Comparison of ENCODE assay signal across 8 cellular contexts in genomic region chr20:34824026-34824860, GRCh38. TPM values are rescaled to one million over a fixed set of nuclear protein-coding genes. Genes with fewer than 3 reads are reported as not detected.
A peak's percentile ranks its signal among the peaks of the same experiment; 100 is the strongest.
DNase-seq lines count a peak whose midpoint lies in the region; ATAC-seq and TF ChIP-seq lines count a peak whose summit lies in the region.

No MANE protein-coding gene starts in this region.

- peak overlapping the region; percentile 99 for H3K4me3 Mint-ChIP-seq in activated T-helper 17 cell treated with anti-CD3 and anti-CD28 coated beads, Interleukin-2, amount 50 U/mL, for 72 hours

- H3K36me3 ChIP-seq in BJ (ENCODE audit: control insufficient read depth, insufficient read depth, low read length) (no peaks in the 10 kb centered on the region), neuron (ENCODE audit: insufficient read depth, low read length) (no peaks in the 10 kb centered on the region)

- H3K27ac ChIP-seq in foreskin keratinocyte (peak overlapping the region; percentile 76), temporal lobe (ENCODE audit: low read depth, low read length) (peak overlapping the region; percentile 89)

- H3K27me3 Mint-ChIP-seq in activated T-helper 17 cell treated with anti-CD3 and anti-CD28 coated beads, Interleukin-2, amount 50 U/mL, for 72 hours, result no peaks in the 10 kb centered on the region

- no peaks in the 10 kb centered on the region for H3K9me3 Mint-ChIP-seq in activated T-helper 17 cell treated with anti-CD3 and anti-CD28 coated beads, Interleukin-2, amount 50 U/mL, for 72 hours

- H3K36me3 Mint-ChIP-seq in activated T-helper 17 cell treated with anti-CD3 and anti-CD28 coated beads, Interleukin-2, amount 50 U/mL, for 72 hours (ENCODE audit: low read depth), result peaks cover 8% of the 10 kb centered on the region

- CTCF ChIA-PET in BJ (lab: Yijun Ruan, JAX), result interaction anchor here (1.1 kb wide), 1 partner anchor 9 kb away, joined by 3 read pairs; no protein-coding TSS in a partner anchor

- H3K4me1 ChIP-seq in foreskin keratinocyte (peaks cover 21% of the 10 kb centered on the region), neuron (ENCODE audit: insufficient read depth, low read length) (peaks cover 12% of the 10 kb centered on the region)

- in situ Hi-C loops in KBM-7 (cut with MboI; ENCODE audit: low pct_unique_long_range_greater_than_20kb, low sequenced_read_pairs), result no loop called here

- H3K4me3 ChIP-seq in BJ (ENCODE audit: low read depth, low read length), result peak overlapping the region; percentile 83
- peak overlapping the region; percentile 81 for H3K4me3 ChIP-seq in neuron (ENCODE audit: low read length)

- peak; percentile 73 for ATAC-seq in activated T-helper 17 cell treated with anti-CD3 and anti-CD28 coated beads, Interleukin-2, amount 50 U/mL, for 72 hours (replicated peaks)
- peak; percentile 77 for ATAC-seq in foreskin keratinocyte

- H2AFZ ChIP-seq in neuron (ENCODE audit: low read depth, low read length), result peak overlapping the region; percentile 4

- no peak for TF ChIP-seq CTCF in BJ (IDR thresholded peaks at IDR 0.05; ENCODE audit: insufficient read depth, low read depth, low read length)
- no peak for TF ChIP-seq CTCF in GM20000 (IDR thresholded peaks at IDR 0.05; ENCODE audit: extremely low read depth, missing control alignments)
- TF ChIP-seq CTCF in foreskin keratinocyte (conservative IDR thresholded peaks at IDR 0.05), result no peak

- DNase-seq in BJ (ENCODE audit: low read depth), result no peak
- DNase-seq in GM20000 (ENCODE audit: low spot score), result peak; percentile 83
- peak; percentile 83 for DNase-seq in KBM-7
- DNase-seq in RKO (ENCODE audit: low spot score), result peak; percentile 79
- peak; percentile 59 to 80 for DNase-seq in foreskin keratinocyte

- H3K27ac Mint-ChIP-seq in activated T-helper 17 cell treated with anti-CD3 and anti-CD28 coated beads, Interleukin-2, amount 50 U/mL, for 72 hours, result peak overlapping the region; percentile 98

- no peaks in the 10 kb centered on the region for H3K27me3 ChIP-seq in BJ (ENCODE audit: control insufficient read depth, insufficient read depth, low read length)
- H3K27me3 ChIP-seq in foreskin keratinocyte, result peaks cover 3% of the 10 kb centered on the region
- H3K27me3 ChIP-seq in neuron (ENCODE audit: insufficient read depth, low read length), result no peaks in the 10 kb centered on the region

- H3K9me3 ChIP-seq in neuron (ENCODE audit: low read length), result no peaks in the 10 kb centered on the region

- POLR2A ChIA-PET in BJ (lab: Charles Lee), result interaction anchor here (0.5 kb wide), 1 partner anchor 612 kb away, joined by 3 read pairs; no protein-coding TSS in a partner anchor

- peaks cover 23% of the 10 kb centered on the region for H3K4me1 Mint-ChIP-seq in activated T-helper 17 cell treated with anti-CD3 and anti-CD28 coated beads, Interleukin-2, amount 50 U/mL, for 72 hours

RNA-seq across cellular contexts. Expression of gene NCOA6, which starts 1.2 kb away (rescaled TPM):
- polyA plus RNA-seq in BJ (2011; rRNA removed), result 12.5 and 14.0 TPM in 2 replicates
- polyA minus RNA-seq in BJ (2011; rRNA and poly(A)+ RNA removed), result 17.0 and 18.2 TPM in 2 replicates
- 10 to 100 TPM; 20.8 to 25.3 TPM for total RNA-seq in activated T-helper 17 cell treated with anti-CD3 and anti-CD28 coated beads, Interleukin-2, amount 50 U/mL, for 72 hours
- 16.1 and 17.6 TPM in 2 replicates for total RNA-seq in foreskin keratinocyte
- polyA plus RNA-seq in foreskin keratinocyte, result 12.2 and 18.1 TPM in 2 replicates
- 36.6 TPM for total RNA-seq in temporal lobe

RNA-seq across cellular contexts. Expression of gene GGT7, which starts 48.4 kb away (rescaled TPM):
- 16.4 and 28.6 TPM in 2 replicates for polyA plus RNA-seq in BJ (2011; rRNA removed)
- 10.5 and 15.9 TPM in 2 replicates for polyA minus RNA-seq in BJ (2011; rRNA and poly(A)+ RNA removed)
- total RNA-seq in activated T-helper 17 cell treated with anti-CD3 and anti-CD28 coated beads, Interleukin-2, amount 50 U/mL, for 72 hours, result 10 to 100 TPM in 1 of 2 donors, 1 to 10 TPM in 1; 7.3 to 21.1 TPM
- total RNA-seq in foreskin keratinocyte, result 4.3 and 5.7 TPM in 2 replicates
- 8.5 and 9.3 TPM in 2 replicates for polyA plus RNA-seq in foreskin keratinocyte
- total RNA-seq in temporal lobe, result 20.2 TPM

RNA-seq across cellular contexts. Expression of gene ACSS2, which starts 52.2 kb away (rescaled TPM):
- 29.3 and 32.1 TPM in 2 replicates for polyA plus RNA-seq in BJ (2011; rRNA removed)
- 34.6 and 67.9 TPM in 2 replicates for polyA minus RNA-seq in BJ (2011; rRNA and poly(A)+ RNA removed)
- 10 to 100 TPM; 31.7 to 42.0 TPM for total RNA-seq in activated T-helper 17 cell treated with anti-CD3 and anti-CD28 coated beads, Interleukin-2, amount 50 U/mL, for 72 hours
- 131 and 169 TPM in 2 replicates for total RNA-seq in foreskin keratinocyte
- polyA plus RNA-seq in foreskin keratinocyte, result 103 and 134 TPM in 2 replicates
- total RNA-seq in temporal lobe, result 30.5 TPM
